In the genomic region with DNA sequence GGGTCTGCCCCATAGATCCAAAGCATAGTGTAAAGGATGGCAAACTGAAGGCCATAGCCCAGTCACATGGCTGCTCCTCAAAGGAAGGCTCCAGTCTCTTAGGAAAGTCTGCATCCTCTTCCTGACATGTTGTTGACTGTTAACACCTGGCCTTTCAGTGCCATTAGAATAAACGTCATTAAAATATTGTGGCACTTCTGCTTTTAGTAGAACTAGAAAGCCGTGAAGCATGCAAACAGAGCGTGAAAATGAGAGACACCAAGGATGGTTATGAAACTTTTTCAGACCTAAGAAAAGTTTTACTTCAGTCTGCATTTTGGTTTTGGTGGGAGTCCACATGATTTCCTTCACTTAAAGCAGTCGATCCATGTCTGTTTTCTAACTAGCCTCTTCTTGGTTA, we compare ENCODE assay signal across 14 cellular contexts. TPM values are rescaled to one million over a fixed set of nuclear protein-coding genes. Genes with fewer than 3 reads are reported as not detected.
DNase-seq lines count a peak whose midpoint lies in the region; ATAC-seq and TF ChIP-seq lines count a peak whose summit lies in the region.
"Had no signal": no experiment of that assay in that cellular context is flagged by ENCODE, and none has a peak within 500 bp of the region (broad histone marks: within the 10 kb centered on the region; RNA-seq: fewer than 3 reads in every experiment).

No MANE protein-coding gene starts in this region.

- H3K4me1 Mint-ChIP-seq in stimulated activated naive B cell treated with anti-CD40 and anti-IgM and Interleukin-4, amounts not matched to agents 10 μg/mL and 1 μg/mL and 100 μg/mL, for 72 hours: peaks cover 11 to 34% of the 10 kb centered on the region in 2 donors

- H3K36me3 Mint-ChIP-seq in stimulated activated naive B cell treated with anti-CD40 and anti-IgM and Interleukin-4, amounts not matched to agents 10 μg/mL and 1 μg/mL and 100 μg/mL, for 72 hours: no peaks in the 10 kb centered on the region

- peak; percentile 23 for DNase-seq in stimulated activated naive B cell treated with anti-CD40 and anti-IgM and Interleukin-4, amounts not matched to agents 10 μg/mL and 1 μg/mL and 100 μg/mL, for 72 hours
- DNase-seq in NCI-H345 treated with DMSO at 0.1 percent for 48 hours (lab: John Stamatoyannopoulos, UW; ENCODE audit: unreplicated experiment) (no peak), suprapubic skin (ENCODE audit: low spot score in 2 of 2) (no peak), D341Med (ENCODE audit: low spot score) (no peak)
- DNase-seq: activated T-cell treated with anti-CD3 and anti-CD28 coated beads, Interleukin-2, amount 50 U/mL, for 48 hours; caudate nucleus; DMS79 treated with DMSO at 0.1 percent for 48 hours; HCEC 1CT; left colon; stimulated activated CD4-positive, alpha-beta T cell treated with anti-CD3 and anti-CD28 coated beads, Interleukin-2, amount 100 ng/mL, for 24 hours had no signal

- no peak overlapping the region for H3K4me3 ChIP-seq in suprapubic skin

- no peak for TF ChIP-seq CTCF in suprapubic skin (IDR thresholded peaks at IDR 0.05)

- H3K27me3 Mint-ChIP-seq in stimulated activated naive B cell treated with anti-CD40 and anti-IgM and Interleukin-4, amounts not matched to agents 10 μg/mL and 1 μg/mL and 100 μg/mL, for 72 hours: no peaks in the 10 kb centered on the region

- no peaks in the 10 kb centered on the region for H3K4me1 ChIP-seq in suprapubic skin

- TF ChIP-seq POLR2A in suprapubic skin (IDR thresholded peaks at IDR 0.05): no peak

- TF ChIP-seq EP300 in suprapubic skin (IDR thresholded peaks at IDR 0.05): no peak

- H3K9me3 Mint-ChIP-seq in stimulated activated naive B cell treated with anti-CD40 and anti-IgM and Interleukin-4, amounts not matched to agents 10 μg/mL and 1 μg/mL and 100 μg/mL, for 72 hours: no peaks in the 10 kb centered on the region

- H3K27ac ChIP-seq in suprapubic skin: no peak overlapping the region
- H3K27ac ChIP-seq: neutrophil had no signal

- no peaks in the 10 kb centered on the region for H3K27me3 ChIP-seq in suprapubic skin
- H3K27me3 ChIP-seq: neutrophil had no signal

- no peak overlapping the region for H3K27ac Mint-ChIP-seq in stimulated activated naive B cell treated with anti-CD40 and anti-IgM and Interleukin-4, amounts not matched to agents 10 μg/mL and 1 μg/mL and 100 μg/mL, for 72 hours

- H3K36me3 ChIP-seq in suprapubic skin: no peaks in the 10 kb centered on the region
- H3K36me3 ChIP-seq: neutrophil had no signal

- WGBS in suprapubic skin: 69% methylated on average over 4 of the region's 4 CpGs

- ATAC-seq in GM19025 (IDR thresholded peaks at IDR 0.05; ENCODE audit: low read depth, unreplicated experiment): peak; percentile 82
- peak; percentile 95 for ATAC-seq in GM21825 (IDR thresholded peaks at IDR 0.05; ENCODE audit: unreplicated experiment)
- peak; percentile 87 for ATAC-seq in HG03280 (IDR thresholded peaks at IDR 0.05; ENCODE audit: unreplicated experiment)
- ATAC-seq in stimulated activated naive B cell treated with anti-CD40 and anti-IgM and Interleukin-4, amounts not matched to agents 10 μg/mL and 1 μg/mL and 100 μg/mL, for 72 hours (replicated peaks): peak; percentile 93 to 94
- ATAC-seq: left colon had no signal

- no peaks in the 10 kb centered on the region for H3K9me3 ChIP-seq in suprapubic skin
- H3K9me3 ChIP-seq: neutrophil had no signal

- H3K4me3 Mint-ChIP-seq in stimulated activated naive B cell treated with anti-CD40 and anti-IgM and Interleukin-4, amounts not matched to agents 10 μg/mL and 1 μg/mL and 100 μg/mL, for 72 hours: no peak overlapping the region

RNA-seq across cellular contexts. Expression of a gene that starts 41.1 kb away (rescaled TPM):
- 1 to 10 TPM in 2 of 4 donors, under 1 TPM in 2; 0.72 to 3.0 (median 1.6) TPM for total RNA-seq in suprapubic skin
